ENCODE assay signal across 27 cellular contexts in the genomic region with DNA sequence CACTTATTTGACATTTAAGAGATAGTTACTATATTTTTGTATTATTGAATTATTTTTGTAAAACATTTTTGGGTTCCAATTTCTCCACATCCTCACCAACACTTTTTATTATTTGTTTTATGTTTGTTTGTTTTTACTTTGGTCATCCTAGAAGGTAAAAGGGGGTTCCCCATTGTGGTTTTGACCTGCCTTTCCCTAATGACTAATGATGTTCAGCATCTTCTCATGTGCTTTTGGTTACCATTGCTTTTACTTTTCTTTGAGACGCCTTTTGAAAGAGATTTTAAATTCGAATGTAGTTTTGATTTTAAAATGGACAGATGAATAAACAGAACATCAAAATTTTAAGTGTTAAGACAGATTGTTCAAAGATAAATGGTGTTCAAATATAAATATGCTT.
"Had no signal": no experiment of that assay in that cellular context is flagged by ENCODE, and none has a peak within 500 bp of the region (broad histone marks: within the 10 kb centered on the region; RNA-seq: fewer than 3 reads in every experiment).

No MANE protein-coding gene starts in this region.

- H3K36me3 ChIP-seq: adrenal gland, pancreas, prostate gland, vagina had no signal

- H3K4me3 ChIP-seq: adrenal gland, esophagus muscularis mucosa, pancreas, prostate gland, sigmoid colon, vagina had no signal

- H3K4me1 ChIP-seq: adrenal gland, esophagus muscularis mucosa, pancreas, prostate gland, sigmoid colon, vagina had no signal

- H3K27me3 ChIP-seq: adrenal gland, esophagus muscularis mucosa, pancreas, sigmoid colon, vagina had no signal

- ATAC-seq: left colon; naive thymus-derived CD4-positive, alpha-beta T cell; pancreas; stimulated activated effector memory CD8-positive, alpha-beta T cell treated with anti-CD3 and anti-CD28 coated beads, Interleukin-12 subunit alpha, Interleukin-12 subunit beta, amount 100 ng/mL, for 72 hours; stimulated activated naive CD8-positive, alpha-beta T cell treated with anti-CD3 and anti-CD28 coated beads, Interleukin-15, amount 100 ng/mL, for 72 hours had no signal

- H3K9me3 ChIP-seq: adrenal gland, pancreas, prostate gland, vagina had no signal

- H3K27ac ChIP-seq: adrenal gland, esophagus muscularis mucosa, pancreas, prostate gland, sigmoid colon, vagina, VCaP had no signal

- DNase-seq: activated CD4-positive, alpha-beta T cell treated with anti-CD3 and anti-CD28 coated beads for 48 hours; activated CD4-positive, alpha-beta T cell treated with anti-CD3 and anti-CD28 coated beads, Interleukin-2, amount 50 U/mL, for 48 hours; activated CD8-positive, alpha-beta memory T cell treated with anti-CD3 and anti-CD28 coated beads for 24 hours; activated effector memory CD4-positive, alpha-beta T cell treated with Interleukin-2 at 50 U/mL for 16 hours; activated naive CD4-positive, alpha-beta T cell treated with Interleukin-2 at 50 U/mL for 16 hours; activated naive CD8-positive, alpha-beta T cell treated with anti-CD3 and anti-CD28 coated beads for 36 hours; adrenal gland; aorta; caudate nucleus; endodermal cell; glutamatergic neuron; islet precursor cell; left colon; midbrain; naive thymus-derived CD4-positive, alpha-beta T cell; pancreas; sigmoid colon; small intestine; stimulated activated CD4-positive, alpha-beta T cell treated with anti-CD3 and anti-CD28 coated beads, Interleukin-4, amount 100 ng/mL, for 24 hours; stimulated activated naive CD8-positive, alpha-beta T cell treated with anti-CD3 and anti-CD28 coated beads, Interleukin-15, amount 100 ng/mL, for 72 hours; substantia nigra; T-helper 9 cell had no signal
